Comparison of ENCODE assay signal across 1 cellular context in genomic region chr9:2934883-2935282, GRCh38.
TF ChIP-seq lines count a peak whose summit lies in the region.

No MANE protein-coding gene starts in this region.

TF ChIP-seq in HepG2, 621 proteins besides CTCF, POLR2A, EP300 and RAD21 (continued from another document):
- TF ChIP-seq ZFX (CRISPR knock-in tag; IDR thresholded peaks at IDR 0.05; ENCODE audit: low read depth) (no peak), MIER2 (CRISPR knock-in tag; IDR thresholded peaks at IDR 0.05) (no peak), NCOA1 (CRISPR knock-in tag; IDR thresholded peaks at IDR 0.05) (no peak), ATF3 (CRISPR knock-in tag; IDR thresholded peaks at IDR 0.05) (no peak), LBX2 (CRISPR knock-in tag; IDR thresholded peaks at IDR 0.05; ENCODE audit: borderline replicate concordance) (no peak), GRHL1 (CRISPR knock-in tag; conservative IDR thresholded peaks at IDR 0.05) (no peak)
